Comparison of ENCODE assay signal across 10 cellular contexts in genomic region chr20:33846291-33846916, GRCh38. TPM values are rescaled to one million over a fixed set of nuclear protein-coding genes. Genes with fewer than 3 reads are reported as not detected.
A peak's percentile ranks its signal among the peaks of the same experiment; 100 is the strongest.
DNase-seq lines count a peak whose midpoint lies in the region; FAIRE-seq and TF ChIP-seq lines count a peak whose summit lies in the region.
"Had no signal": no experiment of that assay in that cellular context is flagged by ENCODE, and none has a peak within 500 bp of the region (broad histone marks: within the 10 kb centered on the region; RNA-seq: fewer than 3 reads in every experiment).

No MANE protein-coding gene starts in this region.

- WGBS in endodermal cell (ENCODE audit: insufficient coverage in 1 of 2, insufficient read length in 1 of 2), 2 experiments: 94 to 100% methylated on average over 4 to 6 of the region's 6 CpGs

- H3K4me1 Mint-ChIP-seq in endodermal cell (peaks cover 41% of the 10 kb centered on the region), osteocyte (ENCODE audit: unreplicated experiment) (peaks cover 35% of the 10 kb centered on the region)

- peaks cover 24% of the 10 kb centered on the region for H3K36me3 Mint-ChIP-seq in endodermal cell (ENCODE audit: low read depth)
- H3K36me3 Mint-ChIP-seq in osteocyte (ENCODE audit: unreplicated experiment): peaks cover 6% of the 10 kb centered on the region

- DNase-seq in DMS 273 (lab: John Stamatoyannopoulos, UW; ENCODE audit: unreplicated experiment): peak; percentile 94
- peak; percentile 65 for DNase-seq in NCI-H69 (lab: John Stamatoyannopoulos, UW)
- DNase-seq in endodermal cell: no peak
- DNase-seq in osteocyte (ENCODE audit: extremely low spot score, unreplicated experiment): no peak
- DNase-seq in globus pallidus (ENCODE audit: low spot score): no peak
- DNase-seq in H54 (ENCODE audit: insufficient read length, low spot score): no peak
- no peak for DNase-seq in stimulated activated CD4-positive, alpha-beta T cell treated with anti-CD3 and anti-CD28 coated beads, Interleukin-4, amount 100 ng/mL, for 1 hour
- no peak for DNase-seq in cortex of kidney (lab: John Stamatoyannopoulos, UW)
- DNase-seq: DMS53 had no signal

- H3K9ac ChIP-seq in endodermal cell (ENCODE audit: extremely low read depth, low read length, poor library complexity, severe bottlenecking): no peak overlapping the region

- H3K4me1 ChIP-seq in endodermal cell (ENCODE audit: control insufficient read depth, insufficient read depth, low read length): peaks cover 6% of the 10 kb centered on the region

- H3K27me3 ChIP-seq in endodermal cell (ENCODE audit: control insufficient read depth, insufficient read depth, low read length, poor library complexity, severe bottlenecking): no peaks in the 10 kb centered on the region

- no peak overlapping the region for H3K27ac ChIP-seq in endodermal cell (ENCODE audit: low read depth, low read length)

- H3K9me3 Mint-ChIP-seq in endodermal cell (no peaks in the 10 kb centered on the region), osteocyte (ENCODE audit: unreplicated experiment) (no peaks in the 10 kb centered on the region)
- H3K9me3 Mint-ChIP-seq: type B pancreatic cell had no signal

- H3K9me3 ChIP-seq in endodermal cell (ENCODE audit: control insufficient read depth, low read length): no peaks in the 10 kb centered on the region

- peaks cover 9% of the 10 kb centered on the region for H3K36me3 ChIP-seq in endodermal cell (ENCODE audit: control insufficient read depth, insufficient read depth, low read length)

- H3K4me3 Mint-ChIP-seq in endodermal cell: no peak overlapping the region
- no peak overlapping the region for H3K4me3 Mint-ChIP-seq in osteocyte (ENCODE audit: unreplicated experiment)
- H3K4me3 Mint-ChIP-seq: type B pancreatic cell had no signal

- no peak for FAIRE-seq in H54 (lab: Jason Lieb, UNC)

- H3K27me3 Mint-ChIP-seq in endodermal cell (ENCODE audit: insufficient read depth) (no peaks in the 10 kb centered on the region), osteocyte (ENCODE audit: unreplicated experiment) (no peaks in the 10 kb centered on the region)
- H3K27me3 Mint-ChIP-seq: type B pancreatic cell had no signal

- H3K27ac Mint-ChIP-seq in endodermal cell (peak overlapping the region; percentile 0), osteocyte (ENCODE audit: unreplicated experiment) (peak overlapping the region; percentile 32)
- H3K27ac Mint-ChIP-seq: type B pancreatic cell had no signal

- TF ChIP-seq POLR2A in H54 (IDR thresholded peaks at IDR 0.05; ENCODE audit: low read depth, low read length): no peak

- H3K4me3 ChIP-seq in endodermal cell (ENCODE audit: low read length): no peak overlapping the region

- TF ChIP-seq CTCF in endodermal cell (conservative IDR thresholded peaks at IDR 0.05) (no peak), osteocyte (IDR thresholded peaks at IDR 0.05) (no peak)

RNA-seq across cellular contexts. Expression of gene CHMP4B, which starts 35.3 kb away (rescaled TPM):
- total RNA-seq in endodermal cell (100 to 1,000 TPM in 1 of 2 donors, 10 to 100 TPM in 1; 81.5 to 116 TPM), osteocyte (87.5 and 92.5 TPM in 2 replicates)
- polyA plus RNA-seq in endodermal cell (2013, experiment 1 of 2): 74.7 TPM
- polyA plus RNA-seq in endodermal cell (2013, experiment 2 of 2): 71.3 TPM

Comparison
In these comparisons a context has a peak if more than half of its experiments do, and no peak if none do; other contexts are left out.
1. DNase-seq: peak in DMS 273 (single experiment) and NCI-H69 (single experiment); none in endodermal cell (single experiment), osteocyte (single experiment), globus pallidus (single experiment), H54 (single experiment), stimulated activated CD4-positive, alpha-beta T cell treated with anti-CD3 and anti-CD28 coated beads, Interleukin-4, amount 100 ng/mL, for 1 hour (single experiment) and cortex of kidney (single experiment).